Comparison of ENCODE assay signal across 9 cellular contexts in genomic region chr14:100486025-100486828, GRCh38.
DNase-seq lines count a peak whose midpoint lies in the region; ATAC-seq, FAIRE-seq and TF ChIP-seq lines count a peak whose summit lies in the region.
"Had no signal": no experiment of that assay in that cellular context is flagged by ENCODE, and none has a peak within 500 bp of the region (broad histone marks: within the 10 kb centered on the region; RNA-seq: fewer than 3 reads in every experiment).

No MANE protein-coding gene starts in this region.

- H3K79me1 ChIP-seq in mesendoderm (ENCODE audit: low read length): no peaks in the 10 kb centered on the region

- H3K4me1 ChIP-seq in HEK293 (ENCODE audit: control insufficient read depth, insufficient read depth, low read length) (peaks cover 6% of the 10 kb centered on the region; the same call in 1 of the 2 replicates), mesendoderm (ENCODE audit: control insufficient read depth, low read depth, low read length) (no peaks in the 10 kb centered on the region), kidney (ENCODE audit: control insufficient read depth in 1 of 2, insufficient read depth in 1 of 2, low read depth in 1 of 2, low read length in 2 of 2) (no peaks in the 10 kb centered on the region)

- no peaks in the 10 kb centered on the region for H3K79me2 ChIP-seq in mesendoderm (ENCODE audit: control insufficient read depth, insufficient read depth, low read length)

- H3K36me3 Mint-ChIP-seq in WTC11: no peaks in the 10 kb centered on the region
- H3K36me3 Mint-ChIP-seq in chondrocyte (ENCODE audit: low read depth): peaks cover 7% of the 10 kb centered on the region

- no peak overlapping the region for H2AK5ac ChIP-seq in mesendoderm (ENCODE audit: low read length)

- DNase-seq in GM06990 (ENCODE audit: extremely low read depth, insufficient read length) (peak; percentile 28), NCI-H1436 treated with DMSO at 0.1 percent for 48 hours (lab: John Stamatoyannopoulos, UW) (peak; percentile 78), WTC11 (ENCODE audit: low spot score) (peak; percentile 94), chondrocyte (ENCODE audit: low spot score) (no peak), mesendoderm (peak; percentile 88), kidney (no peak)
- DNase-seq in stimulated activated naive CD4-positive, alpha-beta T cell treated with Interleukin-2 at 50 U/mL for 16 hours (lab: John Stamatoyannopoulos, UW): peak; percentile 36

- H3K4me3 ChIP-seq in GM06990 (replicated peaks; ENCODE audit: low read depth, low read length) (no peak overlapping the region), HEK293 (ENCODE audit: low read depth, low read length) (no peak overlapping the region), mesendoderm (ENCODE audit: low read length) (no peak overlapping the region), kidney (ENCODE audit: low read length in 2 of 2) (no peak overlapping the region)
- H3K4me3 ChIP-seq: vagina had no signal

- H3K27ac Mint-ChIP-seq in WTC11 (no peak overlapping the region), chondrocyte (ENCODE audit: unreplicated experiment) (peak overlapping the region; percentile 90)

- H3K27me3 ChIP-seq in GM06990 (replicated peaks; ENCODE audit: control insufficient read depth, insufficient read depth, low read length) (no peaks in the 10 kb centered on the region), mesendoderm (ENCODE audit: insufficient read depth, low read length, poor library complexity) (no peaks in the 10 kb centered on the region)
- H3K27me3 ChIP-seq: vagina had no signal

- no peak for FAIRE-seq in kidney (lab: Jason Lieb, UNC)

- H2BK15ac ChIP-seq in mesendoderm (replicated peaks; ENCODE audit: low read depth): no peak overlapping the region

- H3K27me3 Mint-ChIP-seq in WTC11 (ENCODE audit: low read depth) (no peaks in the 10 kb centered on the region; the same call in 1 of the 2 replicates), chondrocyte (ENCODE audit: low read depth) (no peaks in the 10 kb centered on the region)

- TF ChIP-seq CTCF in GM06990 (IDR thresholded peaks at IDR 0.05; ENCODE audit: insufficient read depth, low read length, poor library complexity, severe bottlenecking): no peak
- TF ChIP-seq CTCF in HEK293 (tag by site-specific recombination; IDR thresholded peaks at IDR 0.05): no peak
- no peak for TF ChIP-seq CTCF in WTC11 (IDR thresholded peaks at IDR 0.05)
- peak; percentile 20 for TF ChIP-seq CTCF in chondrocyte (IDR thresholded peaks at IDR 0.05)
- no peak for TF ChIP-seq CTCF in kidney (IDR thresholded peaks at IDR 0.05; ENCODE audit: borderline replicate concordance, extremely low read depth, insufficient read depth)

- no peak overlapping the region for H4K8ac ChIP-seq in mesendoderm (ENCODE audit: low read depth, low read length)

- intact Hi-C loops in kidney (cut with DNase I): no loop called here

- H3K4me2 ChIP-seq in mesendoderm (ENCODE audit: low read length): no peak overlapping the region

- H3K9me3 Mint-ChIP-seq in WTC11: no peaks in the 10 kb centered on the region
- peaks cover 4% of the 10 kb centered on the region for H3K9me3 Mint-ChIP-seq in chondrocyte (ENCODE audit: low read depth)

- H3K4ac ChIP-seq in mesendoderm (ENCODE audit: low read depth, low read length): no peak overlapping the region

- H3K23ac ChIP-seq in mesendoderm (ENCODE audit: low read length): no peak overlapping the region

- ATAC-seq in WTC11: peak; percentile 99

- no peak overlapping the region for H4K5ac ChIP-seq in mesendoderm (ENCODE audit: low read length)

- POLR2A ChIA-PET in HEK293 (lab: Yijun Ruan, JAX): no interaction called here
- POLR2A ChIA-PET in WTC11 (lab: Charles Lee): no interaction called here

- H3K18ac ChIP-seq in mesendoderm (ENCODE audit: low read length): no peak overlapping the region

- H3K27ac ChIP-seq in HEK293 (ENCODE audit: extremely low read depth, low read depth, low read length): no peak overlapping the region
- H3K27ac ChIP-seq in mesendoderm (ENCODE audit: low read depth, low read length): no peak overlapping the region
- no peak overlapping the region for H3K27ac ChIP-seq in kidney (ENCODE audit: low read depth in 2 of 2, low read length in 2 of 2)
- H3K27ac ChIP-seq: vagina had no signal

- WGBS in mesendoderm (ENCODE audit: extremely low coverage, insufficient coverage, low lambda C conversion rate): no CpG with 5 or more reads among the region's 21 CpGs

- H3K56ac ChIP-seq in mesendoderm (ENCODE audit: low read length): no peak overlapping the region

- H3K9me3 ChIP-seq in HEK293 (ENCODE audit: control insufficient read depth, insufficient read depth, low read depth, low read length): no peaks in the 10 kb centered on the region
- no peaks in the 10 kb centered on the region for H3K9me3 ChIP-seq in kidney (ENCODE audit: control insufficient read depth in 1 of 2, low read length in 2 of 2)
- H3K9me3 ChIP-seq: vagina had no signal

- H2BK5ac ChIP-seq in mesendoderm (ENCODE audit: low read length): no peak overlapping the region

- H3K9ac ChIP-seq in mesendoderm (ENCODE audit: low read length) (no peak overlapping the region), kidney (ENCODE audit: low read length in 2 of 2) (no peak overlapping the region)

- CTCF ChIA-PET in HEK293 (lab: Yijun Ruan, JAX) (no interaction called here), WTC11 (lab: Charles Lee) (interaction anchor here (0.6 to 1.6 kb wide), 4 partner anchors 8 to 177 kb away, joined by 3 to 5 read pairs (median 3); no protein-coding TSS in a partner anchor)

- H3K4me3 Mint-ChIP-seq in WTC11 (no peak overlapping the region), chondrocyte (ENCODE audit: unreplicated experiment) (peak overlapping the region; percentile 45)

- H2BK120ac ChIP-seq in mesendoderm (ENCODE audit: low read depth, low read length): no peak overlapping the region

- H3K4me1 Mint-ChIP-seq in WTC11: no peaks in the 10 kb centered on the region; the same call in 1 of the 2 replicates
- peaks cover 33% of the 10 kb centered on the region for H3K4me1 Mint-ChIP-seq in chondrocyte (ENCODE audit: low read depth)

- H3K36me3 ChIP-seq in GM06990 (ENCODE audit: control insufficient read depth, insufficient read depth, low read length): no peaks in the 10 kb centered on the region
- no peaks in the 10 kb centered on the region for H3K36me3 ChIP-seq in HEK293 (ENCODE audit: control insufficient read depth in 2 of 2, insufficient read depth in 1 of 2, low read length in 2 of 2)
- no peaks in the 10 kb centered on the region for H3K36me3 ChIP-seq in mesendoderm (ENCODE audit: control insufficient read depth, insufficient read depth, low read length)
- H3K36me3 ChIP-seq in kidney (ENCODE audit: control insufficient read depth in 1 of 2, insufficient read depth in 2 of 2, low read length in 2 of 2): peaks cover 0 to 7% of the 10 kb centered on the region in 2 donors
- H3K36me3 ChIP-seq: vagina had no signal

TF ChIP-seq in HEK293, 187 proteins besides CTCF, POLR2A, EP300 and RAD21 (continues in another document):
- TF ChIP-seq PATZ1 (tag by site-specific recombination; IDR thresholded peaks at IDR 0.05) (peak; percentile 58), GLIS1 (tag by site-specific recombination; IDR thresholded peaks at IDR 0.05) (peak; percentile 83), ZNF777 (tag by site-specific recombination; IDR thresholded peaks at IDR 0.05; ENCODE audit: borderline replicate concordance) (no peak), ZNF366 (tag by site-specific recombination; conservative IDR thresholded peaks at IDR 0.05) (peak; percentile 37; the same call in 1 of the 2 replicates)

TF ChIP-seq in WTC11, 78 proteins besides CTCF, POLR2A, EP300 and RAD21 (continues in another document):
- TF ChIP-seq ATF1 (CRISPR knock-in tag; IDR thresholded peaks at IDR 0.05) (0 out of 2 replicates have a peak, but pooled peaks have one; percentile 49), ZNF416 (CRISPR knock-in tag; IDR thresholded peaks at IDR 0.05) (no peak), USF2 (CRISPR knock-in tag; IDR thresholded peaks at IDR 0.05) (no peak), ZNF232 (CRISPR knock-in tag; IDR thresholded peaks at IDR 0.05) (no peak), ZNF219 (CRISPR knock-in tag; IDR thresholded peaks at IDR 0.05; ENCODE audit: borderline replicate concordance) (no peak; the same call in 1 of the 2 replicates), MYBL2 (CRISPR knock-in tag; IDR thresholded peaks at IDR 0.05) (no peak), IRF2 (CRISPR knock-in tag; IDR thresholded peaks at IDR 0.05; ENCODE audit: borderline replicate concordance, low read depth) (no peak), ZNF671 (CRISPR knock-in tag; IDR thresholded peaks at IDR 0.05) (no peak), ESRRA (CRISPR knock-in tag; IDR thresholded peaks at IDR 0.05; ENCODE audit: borderline replicate concordance) (peak; percentile 81; the same call in 1 of the 2 replicates), ZNF138 (CRISPR knock-in tag; conservative IDR thresholded peaks at IDR 0.05) (no peak), SOX15 (CRISPR knock-in tag; IDR thresholded peaks at IDR 0.05) (no peak), ZNF317 (CRISPR knock-in tag; IDR thresholded peaks at IDR 0.05; ENCODE audit: borderline replicate concordance, low read depth) (0 out of 2 replicates have a peak, but pooled peaks have one; percentile 34), MXD4 (CRISPR knock-in tag; IDR thresholded peaks at IDR 0.05; ENCODE audit: borderline replicate concordance) (no peak), ATF2 (CRISPR knock-in tag; IDR thresholded peaks at IDR 0.05; ENCODE audit: borderline replicate concordance, low read depth) (no peak)

Comparison
In these comparisons a context has a peak if more than half of its experiments do, and no peak if none do; other contexts are left out.
1. DNase-seq: peak in GM06990 (single experiment), NCI-H1436 treated with DMSO at 0.1 percent for 48 hours (single experiment), WTC11 (single experiment), mesendoderm (single experiment) and stimulated activated naive CD4-positive, alpha-beta T cell treated with Interleukin-2 at 50 U/mL for 16 hours (single experiment); none in chondrocyte (single experiment) and kidney (single experiment).